Comparison of ENCODE assay signal across 9 cellular contexts in the genomic region with DNA sequence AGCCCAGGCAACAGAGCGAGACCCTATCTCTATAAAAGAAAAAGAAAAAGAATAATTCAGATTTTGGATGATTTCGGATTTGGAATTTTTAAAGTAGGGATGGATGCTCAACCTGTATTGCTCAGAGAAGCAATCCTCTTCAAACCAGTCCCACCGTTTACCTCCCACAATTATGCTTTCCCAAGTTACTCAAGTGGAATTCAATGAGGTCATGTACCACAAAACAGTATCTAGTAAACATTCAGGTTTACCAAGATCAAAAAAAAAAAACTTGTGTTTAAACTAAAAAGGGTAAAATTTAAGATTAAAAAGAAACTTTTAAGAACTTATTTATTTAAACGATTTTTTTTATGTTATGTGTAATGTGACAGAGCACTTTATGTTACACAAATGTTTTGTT. TPM values are rescaled to one million over a fixed set of nuclear protein-coding genes. Genes with fewer than 3 reads are reported as not detected.
DNase-seq lines count a peak whose midpoint lies in the region; FAIRE-seq and TF ChIP-seq lines count a peak whose summit lies in the region.
"Had no signal": no experiment of that assay in that cellular context is flagged by ENCODE, and none has a peak within 500 bp of the region (broad histone marks: within the 10 kb centered on the region; RNA-seq: fewer than 3 reads in every experiment).

No MANE protein-coding gene starts in this region.

- peak overlapping the region; percentile 81 for H3K4me3 ChIP-seq in OCI-LY1 (ENCODE audit: low read depth, low read length, poor library complexity, severe bottlenecking)
- peak overlapping the region in 1 of 3 experiments; percentile 96 for H3K4me3 ChIP-seq in endothelial cell of umbilical vein (replicated peaks in 1 of 3; ENCODE audit: insufficient read depth in 1 of 3, low read depth in 1 of 3, low read length in 3 of 3)
- no peak overlapping the region for H3K4me3 ChIP-seq in trophoblast cell (ENCODE audit: low read depth, low read length)

- no peak overlapping the region for H2BK120ac ChIP-seq in trophoblast cell (ENCODE audit: insufficient read depth, low read length, poor library complexity)

- no peak for DNase-seq in T-helper 1 cell
- peak; percentile 17 for DNase-seq in endothelial cell of umbilical vein (ENCODE audit: low read depth, low spot score)
- peak; percentile 16 to 46 for DNase-seq in trophoblast cell
- DNase-seq in iPS-NIHi7 (ENCODE audit: extremely low spot score) = no peak
- no peak for DNase-seq in NCI-H446 treated with DMSO at 0.1 percent for 48 hours (lab: John Stamatoyannopoulos, UW)
- no peak for DNase-seq in GM13976 (ENCODE audit: low spot score)
- DNase-seq: colonic mucosa had no signal

- no peak overlapping the region for H3K27ac ChIP-seq in OCI-LY1 (ENCODE audit: low read depth, low read length, poor library complexity, severe bottlenecking)
- H3K27ac ChIP-seq in endothelial cell of umbilical vein (ENCODE audit: insufficient read depth, low read depth, low read length) = no peak overlapping the region
- no peak overlapping the region for H3K27ac ChIP-seq in trophoblast cell (ENCODE audit: low read depth, low read length)
- H3K27ac ChIP-seq: colonic mucosa had no signal

- no peaks in the 10 kb centered on the region for H3K9me2 ChIP-seq in OCI-LY1 (ENCODE audit: low read depth, low read length)

- H3K4ac ChIP-seq in trophoblast cell (ENCODE audit: low read depth, low read length) = no peak overlapping the region

- in situ Hi-C loops in GM13976 (cut with MboI; ENCODE audit: low sequenced_read_pairs, unreplicated experiment) = no loop called here

- no peak overlapping the region for H2BK5ac ChIP-seq in trophoblast cell (ENCODE audit: low read depth, low read length, poor library complexity)

- H3K27ac Mint-ChIP-seq in T-helper 1 cell treated with Interleukin-12 subunit alpha and Interleukin-12 subunit beta and Interleukin-4 antibody, amounts not matched to agents 30 μg/mL and 1 μg/mL, for 36 hours = no peak overlapping the region

- CTCF ChIA-PET in endothelial cell of umbilical vein (lab: Charles Lee) = no interaction called here

- no peak overlapping the region for H3K14ac ChIP-seq in trophoblast cell (ENCODE audit: low read length)

- H3K4me2 ChIP-seq in OCI-LY1 (ENCODE audit: low read length) = peak overlapping the region; percentile 90
- H3K4me2 ChIP-seq in endothelial cell of umbilical vein (ENCODE audit: insufficient read depth, low read length) = peak overlapping the region; percentile 95
- H3K4me2 ChIP-seq in trophoblast cell (ENCODE audit: low read length) = no peak overlapping the region

- H3K4me1 Mint-ChIP-seq in T-helper 1 cell treated with Interleukin-12 subunit alpha and Interleukin-12 subunit beta and Interleukin-4 antibody, amounts not matched to agents 30 μg/mL and 1 μg/mL, for 36 hours (ENCODE audit: low read depth) = peaks cover 26% of the 10 kb centered on the region

- POLR2A ChIA-PET in endothelial cell of umbilical vein (lab: Charles Lee) = no interaction called here

- H3K9me3 Mint-ChIP-seq in T-helper 1 cell treated with Interleukin-12 subunit alpha and Interleukin-12 subunit beta and Interleukin-4 antibody, amounts not matched to agents 30 μg/mL and 1 μg/mL, for 36 hours = peaks cover 3% of the 10 kb centered on the region

- H4K91ac ChIP-seq in trophoblast cell (ENCODE audit: low read depth, low read length) = no peak overlapping the region

- TF ChIP-seq CTCF in OCI-LY1 (IDR thresholded peaks at IDR 0.05; ENCODE audit: low read length) (no peak), endothelial cell of umbilical vein (IDR thresholded peaks at IDR 0.05; ENCODE audit: extremely low read depth in 1 of 2, insufficient read depth in 1 of 2, low read depth in 1 of 2, low read length in 2 of 2) (no peak), GM13976 (IDR thresholded peaks at IDR 0.05; ENCODE audit: borderline replicate concordance, control extremely low read depth, extremely low read depth, insufficient read depth, missing control alignments) (no peak)

- dilution Hi-C loops in endothelial cell of umbilical vein (cut with MboI; ENCODE audit: extremely low pct_ligation_motif_present, low sequenced_read_pairs) = no loop called here

- peaks cover 41% of the 10 kb centered on the region for H3K36me3 Mint-ChIP-seq in T-helper 1 cell treated with Interleukin-12 subunit alpha and Interleukin-12 subunit beta and Interleukin-4 antibody, amounts not matched to agents 30 μg/mL and 1 μg/mL, for 36 hours (ENCODE audit: low read depth)

- peaks cover 44% of the 10 kb centered on the region for H3K36me3 ChIP-seq in OCI-LY1 (ENCODE audit: insufficient read depth, low read length)
- peaks cover 10 to 12% of the 10 kb centered on the region in 2 experiments for H3K36me3 ChIP-seq in endothelial cell of umbilical vein (ENCODE audit: control insufficient read depth in 2 of 2, extremely low read depth in 1 of 2, insufficient read depth in 2 of 2, low read length in 2 of 2)
- H3K36me3 ChIP-seq in trophoblast cell (ENCODE audit: control insufficient read depth in 1 of 2, insufficient read depth in 2 of 2, low read length in 2 of 2) = peaks cover 20 to 24% of the 10 kb centered on the region in 2 experiments

- no peak overlapping the region for H4K8ac ChIP-seq in trophoblast cell (ENCODE audit: low read depth, low read length)

- no peaks in the 10 kb centered on the region for H3K27me3 Mint-ChIP-seq in T-helper 1 cell treated with Interleukin-12 subunit alpha and Interleukin-12 subunit beta and Interleukin-4 antibody, amounts not matched to agents 30 μg/mL and 1 μg/mL, for 36 hours (ENCODE audit: low read depth)

- H3K27me3 ChIP-seq in OCI-LY1 (ENCODE audit: insufficient read depth, low read length) (no peaks in the 10 kb centered on the region), endothelial cell of umbilical vein (ENCODE audit: control insufficient read depth in 2 of 2, insufficient read depth in 2 of 2, low read length in 2 of 2) (no peaks in the 10 kb centered on the region), trophoblast cell (ENCODE audit: insufficient read depth, low read length) (no peaks in the 10 kb centered on the region)
- H3K27me3 ChIP-seq: colonic mucosa had no signal

- TF ChIP-seq POLR2A in endothelial cell of umbilical vein (IDR thresholded peaks at IDR 0.05; ENCODE audit: low read depth, low read length) = no peak

- no TSS peak for BruUV-seq in endothelial cell of umbilical vein (replicated peaks; lab: Mats Ljungman, UMichigan)

- no peak overlapping the region for H4K12ac ChIP-seq in trophoblast cell (ENCODE audit: low read depth, low read length)

- no peaks in the 10 kb centered on the region for H3K9me1 ChIP-seq in endothelial cell of umbilical vein (replicated peaks; ENCODE audit: control insufficient read depth, extremely low read depth, insufficient read depth, low read length)

- intact Hi-C loops in endothelial cell of umbilical vein (cut with micrococcal nuclease) = no loop called here

- H3K79me2 ChIP-seq in OCI-LY1 (ENCODE audit: insufficient read depth, low read length) (peaks cover 49% of the 10 kb centered on the region), endothelial cell of umbilical vein (ENCODE audit: control insufficient read depth, insufficient read depth, low read length) (peaks cover 51% of the 10 kb centered on the region), trophoblast cell (ENCODE audit: control insufficient read depth, insufficient read depth, low read length, poor library complexity) (peaks cover 12% of the 10 kb centered on the region)

- H2BK12ac ChIP-seq in trophoblast cell (ENCODE audit: low read length) = no peak overlapping the region

- no peak overlapping the region for H3K23ac ChIP-seq in trophoblast cell (ENCODE audit: low read length)

- peaks cover 37% of the 10 kb centered on the region for H3K4me1 ChIP-seq in OCI-LY1 (ENCODE audit: insufficient read depth, low read length, severe bottlenecking)
- H3K4me1 ChIP-seq in endothelial cell of umbilical vein (ENCODE audit: control insufficient read depth, extremely low read depth, insufficient read depth, low read length) = peaks cover 27% of the 10 kb centered on the region
- H3K4me1 ChIP-seq in trophoblast cell (ENCODE audit: control insufficient read depth in 1 of 2, insufficient read depth in 2 of 2, low read length in 2 of 2) = peaks cover 0 to 2% of the 10 kb centered on the region in 2 experiments
- H3K4me1 ChIP-seq: colonic mucosa had no signal

- peaks cover 6% of the 10 kb centered on the region for H3K79me1 ChIP-seq in trophoblast cell (ENCODE audit: low read length)

- peak overlapping the region; percentile 87 for H3K9ac ChIP-seq in OCI-LY1 (ENCODE audit: low read length)
- H3K9ac ChIP-seq in endothelial cell of umbilical vein (replicated peaks; ENCODE audit: extremely low read depth, insufficient read depth, low read length) = peak overlapping the region; percentile 85
- no peak overlapping the region for H3K9ac ChIP-seq in trophoblast cell (ENCODE audit: low read length)

- peak overlapping the region; percentile 42 for H3K4me3 Mint-ChIP-seq in T-helper 1 cell treated with Interleukin-12 subunit alpha and Interleukin-12 subunit beta and Interleukin-4 antibody, amounts not matched to agents 30 μg/mL and 1 μg/mL, for 36 hours

- no peak for FAIRE-seq in endothelial cell of umbilical vein (lab: Jason Lieb, UNC)

- WGBS in trophoblast cell (ENCODE audit: extremely low coverage, insufficient coverage, insufficient read length) = no CpG with 5 or more reads among the region's 4 CpGs

- H2AK5ac ChIP-seq in trophoblast cell (ENCODE audit: low read length) = no peak overlapping the region

- peaks cover 4% of the 10 kb centered on the region; the same call in 1 of the 2 replicates for H4K20me1 ChIP-seq in OCI-LY1 (ENCODE audit: insufficient read depth, low read length)
- peaks cover 2% of the 10 kb centered on the region for H4K20me1 ChIP-seq in endothelial cell of umbilical vein (replicated peaks; ENCODE audit: control insufficient read depth, extremely low read depth, insufficient read depth, low read length)

- no peak overlapping the region for H2AFZ ChIP-seq in OCI-LY1 (ENCODE audit: low read length)
- no peak overlapping the region for H2AFZ ChIP-seq in endothelial cell of umbilical vein (ENCODE audit: low read depth, low read length)
- H2AFZ ChIP-seq in trophoblast cell (ENCODE audit: insufficient read depth, low read length, poor library complexity) = no peak overlapping the region

- H3K9me3 ChIP-seq in OCI-LY1 (ENCODE audit: low read length) (no peaks in the 10 kb centered on the region), endothelial cell of umbilical vein (replicated peaks; ENCODE audit: control insufficient read depth, insufficient read depth, low read length) (no peaks in the 10 kb centered on the region), trophoblast cell (ENCODE audit: insufficient read depth, low read depth, low read length) (no peaks in the 10 kb centered on the region)
- H3K9me3 ChIP-seq: colonic mucosa had no signal

- no peak overlapping the region for H3K18ac ChIP-seq in trophoblast cell (ENCODE audit: low read length)

- no peaks in the 10 kb centered on the region for H3F3A ChIP-seq in OCI-LY1 (ENCODE audit: insufficient read depth, low read length)

RNA-seq across cellular contexts. Expression of a gene that starts 2.5 kb away (rescaled TPM):
- 61.0 and 71.5 TPM in 2 replicates for total RNA-seq in endothelial cell of umbilical vein
- polyA plus RNA-seq in endothelial cell of umbilical vein = 11.7 and 12.6 TPM in 2 replicates
- 10.3 and 11.0 TPM in 2 replicates for polyA plus RNA-seq in endothelial cell of umbilical vein (2011; cell fraction: cytosol; rRNA removed)
- polyA plus RNA-seq in endothelial cell of umbilical vein (2011; cell fraction: nucleus; rRNA removed) = 36.1 and 45.7 TPM in 2 replicates
- polyA plus RNA-seq in endothelial cell of umbilical vein (2012) = 26.6 and 30.6 TPM in 2 replicates
- 104 and 113 TPM in 2 replicates for polyA minus RNA-seq in endothelial cell of umbilical vein
- 47.1 TPM for polyA minus RNA-seq in endothelial cell of umbilical vein (2011; cell fraction: cytosol; rRNA and poly(A)+ RNA removed)
- polyA minus RNA-seq in endothelial cell of umbilical vein (2011; cell fraction: nucleus; rRNA and poly(A)+ RNA removed) = 107 and 132 TPM in 2 replicates
- polyA plus RNA-seq in trophoblast cell (2013) = 19.7 and 22.9 TPM in 2 replicates

RNA-seq across cellular contexts. Expression of a gene that starts 14.8 kb away (rescaled TPM):
- total RNA-seq in endothelial cell of umbilical vein = 12.9 and 13.5 TPM in 2 replicates
- 2.6 and 4.1 TPM in 2 replicates for polyA plus RNA-seq in endothelial cell of umbilical vein
- polyA plus RNA-seq in endothelial cell of umbilical vein (2011; cell fraction: cytosol; rRNA removed) = 6.0 and 6.9 TPM in 2 replicates
- polyA plus RNA-seq in endothelial cell of umbilical vein (2011; cell fraction: nucleus; rRNA removed) = 11.8 and 18.8 TPM in 2 replicates
- 9.6 and 11.6 TPM in 2 replicates for polyA plus RNA-seq in endothelial cell of umbilical vein (2012)
- polyA minus RNA-seq in endothelial cell of umbilical vein = 5.8 and 8.7 TPM in 2 replicates
- 13.2 TPM for polyA minus RNA-seq in endothelial cell of umbilical vein (2011; cell fraction: cytosol; rRNA and poly(A)+ RNA removed)
- polyA minus RNA-seq in endothelial cell of umbilical vein (2011; cell fraction: nucleus; rRNA and poly(A)+ RNA removed) = 6.6 and 9.1 TPM in 2 replicates
- 16.0 and 17.0 TPM in 2 replicates for polyA plus RNA-seq in trophoblast cell (2013)

Comparison
In these comparisons a context has a peak if more than half of its experiments do, and no peak if none do; other contexts are left out.
1. DNase-seq: peak in endothelial cell of umbilical vein (single experiment) and trophoblast cell (2 of 2); none in T-helper 1 cell (0 of 5), iPS-NIHi7 (single experiment), NCI-H446 treated with DMSO at 0.1 percent for 48 hours (single experiment) and GM13976 (single experiment).